ENCODE assay signal across 11 cellular contexts in genomic region chr1:27863552-27863943, GRCh38. TPM values are rescaled to one million over a fixed set of nuclear protein-coding genes. Genes with fewer than 3 reads are reported as not detected.
DNase-seq lines count a peak whose midpoint lies in the region; ATAC-seq and TF ChIP-seq lines count a peak whose summit lies in the region.
"Had no signal": no experiment of that assay in that cellular context is flagged by ENCODE, and none has a peak within 500 bp of the region (broad histone marks: within the 10 kb centered on the region; RNA-seq: fewer than 3 reads in every experiment).

No MANE protein-coding gene starts in this region.

- no peaks in the 10 kb centered on the region for H4K20me1 ChIP-seq in BLaER1

- no peak for TF ChIP-seq POLR2A in NB4 (IDR thresholded peaks at IDR 0.05; ENCODE audit: extremely low read depth, insufficient read length)

- H3K36me3 Mint-ChIP-seq in natural killer cell treated with Interleukin-12 subunit alpha and Interleukin-12 subunit beta and Interleukin-15 and Interleukin-18, amount 100 ng/mL, for 72 hours: no peaks in the 10 kb centered on the region

- TF ChIP-seq CTCF in NB4 (IDR thresholded peaks at IDR 0.05; ENCODE audit: low read depth, low read length) (no peak), dorsolateral prefrontal cortex (IDR thresholded peaks at IDR 0.05 in 54 of 56, conservative IDR thresholded peaks at IDR 0.05 in 2 of 56; ENCODE audit: low read depth in 1 of 56, partially characterized antibody in 56 of 56) (no peak)

- H3K4me3 Mint-ChIP-seq in natural killer cell treated with Interleukin-12 subunit alpha and Interleukin-12 subunit beta and Interleukin-15 and Interleukin-18, amount 100 ng/mL, for 72 hours: peak overlapping the region; percentile 7

- DNase-seq in NB4 (ENCODE audit: low read depth) (peak; percentile 57), dorsolateral prefrontal cortex (no peak), DMS153 treated with DMSO at 0.1 percent for 48 hours (lab: John Stamatoyannopoulos, UW; ENCODE audit: unreplicated experiment) (no peak), COLO829 (ENCODE audit: low spot score) (no peak)
- DNase-seq in natural killer cell treated with Interleukin-12 subunit alpha and Interleukin-12 subunit beta and Interleukin-15 and Interleukin-18, amount 100 ng/mL, for 72 hours (ENCODE audit: low spot score): no peak
- DNase-seq: activated gamma-delta T cell, NCI-H2171 had no signal

- H3K9me3 ChIP-seq in BLaER1: no peaks in the 10 kb centered on the region
- H3K9me3 ChIP-seq: thoracic aorta had no signal

- peaks cover 66% of the 10 kb centered on the region for H3K4me1 ChIP-seq in BLaER1

- intact Hi-C loops in dorsolateral prefrontal cortex (cut with DNase I): no loop called here

- H3K36me3 ChIP-seq in BLaER1: no peaks in the 10 kb centered on the region
- H3K36me3 ChIP-seq: thoracic aorta had no signal

- H3K4me3 ChIP-seq in BLaER1 (no peak overlapping the region), NB4 (ENCODE audit: low read depth, low read length) (no peak overlapping the region), dorsolateral prefrontal cortex (no peak overlapping the region)
- H3K4me3 ChIP-seq: thoracic aorta had no signal

- H3K9ac ChIP-seq in BLaER1: no peak overlapping the region; the same call in 1 of the 2 replicates

- H3K4me2 ChIP-seq in BLaER1: peak overlapping the region; percentile 73

- no peak for ATAC-seq in natural killer cell treated with Interleukin-12 subunit alpha and Interleukin-12 subunit beta and Interleukin-15 and Interleukin-18, amount 100 ng/mL, for 72 hours
- no peak for ATAC-seq in GM18517 (IDR thresholded peaks at IDR 0.05; ENCODE audit: unreplicated experiment)
- no peak for ATAC-seq in GM21390 (IDR thresholded peaks at IDR 0.05; ENCODE audit: unreplicated experiment)

- peak overlapping the region; percentile 12 to 51 for H3K27ac Mint-ChIP-seq in natural killer cell treated with Interleukin-12 subunit alpha and Interleukin-12 subunit beta and Interleukin-15 and Interleukin-18, amount 100 ng/mL, for 72 hours

- no peaks in the 10 kb centered on the region for H3K27me3 Mint-ChIP-seq in natural killer cell treated with Interleukin-12 subunit alpha and Interleukin-12 subunit beta and Interleukin-15 and Interleukin-18, amount 100 ng/mL, for 72 hours

- H3K9me3 Mint-ChIP-seq in natural killer cell treated with Interleukin-12 subunit alpha and Interleukin-12 subunit beta and Interleukin-15 and Interleukin-18, amount 100 ng/mL, for 72 hours: no peaks in the 10 kb centered on the region

- H3K4me1 Mint-ChIP-seq in natural killer cell treated with Interleukin-12 subunit alpha and Interleukin-12 subunit beta and Interleukin-15 and Interleukin-18, amount 100 ng/mL, for 72 hours (ENCODE audit: low read depth in 2 of 2): peaks cover 24 to 29% of the 10 kb centered on the region in 2 donors

- peak overlapping the region; percentile 73 for H3K27ac ChIP-seq in BLaER1
- peak overlapping the region in 39 of 59 donors; percentile 10 to 77 (median 48) for H3K27ac ChIP-seq in dorsolateral prefrontal cortex

- H3K27me3 ChIP-seq in BLaER1 (no peaks in the 10 kb centered on the region), dorsolateral prefrontal cortex (no peaks in the 10 kb centered on the region)

RNA-seq across cellular contexts. Expression of gene THEMIS2, which starts 8.8 kb away (rescaled TPM):
- 10 to 100 TPM in 119 of 120 experiments, 1 to 10 TPM in 1; 9.2 to 62.4 (median 20.7) TPM for total RNA-seq in dorsolateral prefrontal cortex
- 10 to 100 TPM; 38.4 to 51.9 TPM for total RNA-seq in natural killer cell treated with Interleukin-12 subunit alpha and Interleukin-12 subunit beta and Interleukin-15 and Interleukin-18, amount 100 ng/mL, for 72 hours

RNA-seq across cellular contexts. Expression of gene PPP1R8, which starts 33.0 kb away (rescaled TPM):
- 10 to 100 TPM; 26.5 to 47.0 (median 34.4) TPM for total RNA-seq in dorsolateral prefrontal cortex
- total RNA-seq in natural killer cell treated with Interleukin-12 subunit alpha and Interleukin-12 subunit beta and Interleukin-15 and Interleukin-18, amount 100 ng/mL, for 72 hours: 10 to 100 TPM; 65.1 to 69.7 TPM

RNA-seq across cellular contexts. Expression of gene RPA2, which starts 50.8 kb away (rescaled TPM):
- 10 to 100 TPM; 22.6 to 58.6 (median 33.9) TPM for total RNA-seq in dorsolateral prefrontal cortex
- total RNA-seq in natural killer cell treated with Interleukin-12 subunit alpha and Interleukin-12 subunit beta and Interleukin-15 and Interleukin-18, amount 100 ng/mL, for 72 hours: 10 to 100 TPM; 54.7 to 79.8 TPM
